ENCODE assay signal across 9 cellular contexts in genomic region chr17:48995871-48996695, GRCh38. TPM values are rescaled to one million over a fixed set of nuclear protein-coding genes. Genes with fewer than 3 reads are reported as not detected.
DNase-seq lines count a peak whose midpoint lies in the region; ATAC-seq and TF ChIP-seq lines count a peak whose summit lies in the region.
"Had no signal": no experiment of that assay in that cellular context is flagged by ENCODE, and none has a peak within 500 bp of the region (broad histone marks: within the 10 kb centered on the region; RNA-seq: fewer than 3 reads in every experiment).

No MANE protein-coding gene starts in this region.

- peak overlapping the region; percentile 99 for H3K4me3 ChIP-seq in HUES48 (ENCODE audit: low read depth, low read length)
- H3K4me3 ChIP-seq in thyroid gland (replicated peaks in 1 of 3), result no peak overlapping the region

- no peak overlapping the region for H3K27ac ChIP-seq in CD4-positive, alpha-beta T cell (ENCODE audit: low read depth, low read length)
- H3K27ac ChIP-seq in HUES48 (ENCODE audit: low read depth, low read length) (peak overlapping the region; percentile 100), thyroid gland (no peak overlapping the region)

- TF ChIP-seq CTCF in CD4-positive, alpha-beta T cell (IDR thresholded peaks at IDR 0.05), result no peak
- TF ChIP-seq CTCF in thyroid gland (IDR thresholded peaks at IDR 0.05), result no peak

- CTCF ChIA-PET in CD4-positive, alpha-beta T cell (lab: Charles Lee), result no interaction called here

- H3K27ac Mint-ChIP-seq in CD4-positive, alpha-beta T cell, result no peak overlapping the region

- H3K36me3 ChIP-seq in HUES48 (ENCODE audit: control insufficient read depth, insufficient read depth, low read length) (peaks cover 10% of the 10 kb centered on the region), thyroid gland (no peaks in the 10 kb centered on the region)

- H3K27me3 ChIP-seq in CD4-positive, alpha-beta T cell (ENCODE audit: control insufficient read depth, insufficient read depth, low read length), result peaks cover 96% of the 10 kb centered on the region
- no peaks in the 10 kb centered on the region for H3K27me3 ChIP-seq in HUES48 (ENCODE audit: control insufficient read depth, insufficient read depth, low read length)
- H3K27me3 ChIP-seq in thyroid gland, result peaks cover 70% of the 10 kb centered on the region

- H3K9me3 ChIP-seq in CD4-positive, alpha-beta T cell (ENCODE audit: control insufficient read depth, low read length), result no peaks in the 10 kb centered on the region
- H3K9me3 ChIP-seq in HUES48 (ENCODE audit: control insufficient read depth, insufficient read depth, low read length) (no peaks in the 10 kb centered on the region), thyroid gland (no peaks in the 10 kb centered on the region)

- DNase-seq in CD4-positive, alpha-beta T cell, result no peak
- DNase-seq in activated CD8-positive, alpha-beta memory T cell treated with anti-CD3 and anti-CD28 coated beads for 24 hours, result peak; percentile 61
- peak; percentile 98 for DNase-seq in islet precursor cell
- DNase-seq in GF-D8 (lab: John Stamatoyannopoulos, UW), result no peak
- DNase-seq in inferior parietal cortex (ENCODE audit: extremely low spot score), result no peak
- DNase-seq in thyroid gland, result no peak

- peak overlapping the region; percentile 72 for H3K4me3 Mint-ChIP-seq in CD4-positive, alpha-beta T cell

- 3 to 5% methylated on average over 31 to 39 of the region's 77 CpGs for WGBS in thyroid gland, 2 donors

- peaks cover 35% of the 10 kb centered on the region for H3K4me1 Mint-ChIP-seq in CD4-positive, alpha-beta T cell (ENCODE audit: low read depth)

- intact Hi-C loops in CD4-positive, alpha-beta T cell (cut with DNase I, micrococcal nuclease), result loop anchor here (5.0 to 10.0 kb wide), 2 partner anchors 51 to 274 kb away; partner anchors contain the start of genes PRAC1 (in 1 of the 2), PRAC2 (in 1 of the 2) and SNF8 (in 1 of the 2)
- intact Hi-C loops in thyroid gland (cut with DNase I), result loop anchor here (10.0 kb wide), 2 partner anchors 261 to 401 kb away; partner anchors contain the start of genes HOXB3 and HOXB5

- POLR2A ChIA-PET in CD4-positive, alpha-beta T cell (lab: Charles Lee), result interaction anchor here (1.1 to 1.5 kb wide), 2 partner anchors 17 to 51 kb away, joined by 3 to 4 read pairs; partner anchors contain the start of gene SNF8

- peaks cover 88% of the 10 kb centered on the region for H3K27me3 Mint-ChIP-seq in CD4-positive, alpha-beta T cell

- H3K9ac ChIP-seq in HUES48 (ENCODE audit: low read depth, low read length), result peak overlapping the region; percentile 99

- peak; percentile 33 for ATAC-seq in CD4-positive, alpha-beta T cell (ENCODE audit: poor library complexity)
- no peak for ATAC-seq in GM19463 (IDR thresholded peaks at IDR 0.05; ENCODE audit: unreplicated experiment)

- H3K36me3 Mint-ChIP-seq in CD4-positive, alpha-beta T cell (ENCODE audit: low read depth), result no peaks in the 10 kb centered on the region

- peaks cover 40% of the 10 kb centered on the region for H3K4me1 ChIP-seq in HUES48 (ENCODE audit: control insufficient read depth, insufficient read depth, low read length)
- peaks cover 9 to 28% of the 10 kb centered on the region in 2 donors for H3K4me1 ChIP-seq in thyroid gland

- H3K9me3 Mint-ChIP-seq in CD4-positive, alpha-beta T cell, result no peaks in the 10 kb centered on the region

- TF ChIP-seq POLR2A in thyroid gland (IDR thresholded peaks at IDR 0.05), result no peak

RNA-seq across cellular contexts. Expression of gene IGF2BP1, which starts 1.1 kb away (rescaled TPM):
- total RNA-seq in CD4-positive, alpha-beta T cell, result not detected
- total RNA-seq in thyroid gland, result under 1 TPM in 2 of 4 donors, not detected in 2; 0.33 to 0.94 TPM

RNA-seq across cellular contexts. Expression of gene GIP, which starts 27.7 kb away (rescaled TPM):
- total RNA-seq in CD4-positive, alpha-beta T cell, result not detected
- not detected for total RNA-seq in thyroid gland
- total RNA-seq: epithelial cell of proximal tubule had no signal

RNA-seq across cellular contexts. Expression of gene SNF8, which starts 51.4 kb away (rescaled TPM):
- total RNA-seq in CD4-positive, alpha-beta T cell, result 10 to 100 TPM; 53.8 to 57.4 TPM
- 100 to 1,000 TPM in 1 of 4 donors, 10 to 100 TPM in 3; 64.9 to 150 (median 96.5) TPM for total RNA-seq in thyroid gland

Comparison
In these comparisons a context has a peak if more than half of its experiments do, and no peak if none do; other contexts are left out.
1. DNase-seq: peak in activated CD8-positive, alpha-beta memory T cell treated with anti-CD3 and anti-CD28 coated beads for 24 hours (single experiment) and islet precursor cell (single experiment); none in CD4-positive, alpha-beta T cell (0 of 10), GF-D8 (single experiment), inferior parietal cortex (single experiment) and thyroid gland (0 of 2).